In genomic region chr4:2583092-2583491, GRCh38 we compare ENCODE assay signal across 10 cellular contexts. TPM values are rescaled to one million over a fixed set of nuclear protein-coding genes. Genes with fewer than 3 reads are reported as not detected.
DNase-seq lines count a peak whose midpoint lies in the region; ATAC-seq and TF ChIP-seq lines count a peak whose summit lies in the region.
"Had no signal": no experiment of that assay in that cellular context is flagged by ENCODE, and none has a peak within 500 bp of the region (broad histone marks: within the 10 kb centered on the region; RNA-seq: fewer than 3 reads in every experiment).

No MANE protein-coding gene starts in this region.

- H3K9me3 Mint-ChIP-seq in activated T-cell treated with anti-CD3 and anti-CD28 coated beads, Interleukin-2, amount 50 U/mL, for 24 hours = no peaks in the 10 kb centered on the region
- H3K9me3 Mint-ChIP-seq in stimulated activated memory B cell treated with anti-CD40 and anti-IgM and Interleukin-4, amounts not matched to agents 10 μg/mL and 1 μg/mL and 100 μg/mL, for 72 hours = no peaks in the 10 kb centered on the region

- H3K4me1 Mint-ChIP-seq in activated T-cell treated with anti-CD3 and anti-CD28 coated beads, Interleukin-2, amount 50 U/mL, for 24 hours (ENCODE audit: low read depth) = peaks cover 50% of the 10 kb centered on the region
- H3K4me1 Mint-ChIP-seq in stimulated activated memory B cell treated with anti-CD40 and anti-IgM and Interleukin-4, amounts not matched to agents 10 μg/mL and 1 μg/mL and 100 μg/mL, for 72 hours = peaks cover 48% of the 10 kb centered on the region

- ATAC-seq in lower lobe of right lung (peak; percentile 12 to 27), HG03095 (IDR thresholded peaks at IDR 0.05; ENCODE audit: unreplicated experiment) (no peak)
- no peak for ATAC-seq in stimulated activated memory B cell treated with anti-CD40 and anti-IgM and Interleukin-4, amounts not matched to agents 10 μg/mL and 1 μg/mL and 100 μg/mL, for 72 hours

- intact Hi-C loops in lower lobe of right lung (cut with DNase I) = no loop called here

- no peaks in the 10 kb centered on the region for H3K27me3 ChIP-seq in adipocyte (replicated peaks; ENCODE audit: control insufficient read depth, insufficient read depth, low read length)
- no peaks in the 10 kb centered on the region for H3K27me3 ChIP-seq in lower lobe of right lung (ENCODE audit: low read depth)
- H3K27me3 ChIP-seq: testis had no signal

- H3K9me3 ChIP-seq in adipocyte (ENCODE audit: control insufficient read depth, low read length) (no peaks in the 10 kb centered on the region), lower lobe of right lung (no peaks in the 10 kb centered on the region)
- H3K9me3 ChIP-seq: testis had no signal

- peak overlapping the region; percentile 9 for H3K27ac ChIP-seq in lower lobe of right lung
- H3K27ac ChIP-seq: testis had no signal

- H3K9ac ChIP-seq in adipocyte (ENCODE audit: low read length) = peak overlapping the region; percentile 24

- peak; percentile 7 for DNase-seq in activated T-cell treated with anti-CD3 and anti-CD28 coated beads, Interleukin-2, amount 50 U/mL, for 24 hours
- no peak for DNase-seq in activated T-cell treated with anti-CD3 and anti-CD28 coated beads, Interleukin-2, amount 50 U/mL, for 48 hours
- DNase-seq in adipocyte (ENCODE audit: low read depth) (no peak), lower lobe of right lung (no peak), EL (no peak), 8988T (no peak)
- DNase-seq: NCI-H1092 treated with DMSO at 0.1 percent for 48 hours, testis had no signal

- peaks cover 11% of the 10 kb centered on the region for H3K36me3 Mint-ChIP-seq in activated T-cell treated with anti-CD3 and anti-CD28 coated beads, Interleukin-2, amount 50 U/mL, for 24 hours (ENCODE audit: low read depth)
- peaks cover 15% of the 10 kb centered on the region for H3K36me3 Mint-ChIP-seq in stimulated activated memory B cell treated with anti-CD40 and anti-IgM and Interleukin-4, amounts not matched to agents 10 μg/mL and 1 μg/mL and 100 μg/mL, for 72 hours

- H3K27ac Mint-ChIP-seq in activated T-cell treated with anti-CD3 and anti-CD28 coated beads, Interleukin-2, amount 50 U/mL, for 24 hours = no peak overlapping the region
- peak overlapping the region; percentile 57 for H3K27ac Mint-ChIP-seq in stimulated activated memory B cell treated with anti-CD40 and anti-IgM and Interleukin-4, amounts not matched to agents 10 μg/mL and 1 μg/mL and 100 μg/mL, for 72 hours

- no peaks in the 10 kb centered on the region for H3K27me3 Mint-ChIP-seq in activated T-cell treated with anti-CD3 and anti-CD28 coated beads, Interleukin-2, amount 50 U/mL, for 24 hours
- H3K27me3 Mint-ChIP-seq in stimulated activated memory B cell treated with anti-CD40 and anti-IgM and Interleukin-4, amounts not matched to agents 10 μg/mL and 1 μg/mL and 100 μg/mL, for 72 hours = no peaks in the 10 kb centered on the region

- H3K36me3 ChIP-seq in adipocyte (ENCODE audit: control insufficient read depth, insufficient read depth, low read length, severe bottlenecking) (no peaks in the 10 kb centered on the region), lower lobe of right lung (no peaks in the 10 kb centered on the region)

- peak overlapping the region; percentile 36 for H3K4me3 ChIP-seq in adipocyte (ENCODE audit: low read length)
- H3K4me3 ChIP-seq in lower lobe of right lung = no peak overlapping the region
- H3K4me3 ChIP-seq: testis had no signal

- H3K4me3 Mint-ChIP-seq in activated T-cell treated with anti-CD3 and anti-CD28 coated beads, Interleukin-2, amount 50 U/mL, for 24 hours = no peak overlapping the region
- H3K4me3 Mint-ChIP-seq in stimulated activated memory B cell treated with anti-CD40 and anti-IgM and Interleukin-4, amounts not matched to agents 10 μg/mL and 1 μg/mL and 100 μg/mL, for 72 hours = no peak overlapping the region

- TF ChIP-seq CTCF in lower lobe of right lung (IDR thresholded peaks at IDR 0.05) = no peak

- H3K4me1 ChIP-seq in adipocyte (ENCODE audit: control insufficient read depth, insufficient read depth, low read length) = peaks cover 32% of the 10 kb centered on the region
- H3K4me1 ChIP-seq in lower lobe of right lung = peaks cover 50% of the 10 kb centered on the region

RNA-seq across cellular contexts. Expression of gene FAM193A, which starts 46.6 kb away (rescaled TPM):
- total RNA-seq in lower lobe of right lung = 26.1 TPM

Comparison
In these comparisons a context has a peak if more than half of its experiments do, and no peak if none do; other contexts are left out.
1. ATAC-seq: peak in lower lobe of right lung (2 of 2); none in stimulated activated memory B cell treated with anti-CD40 and anti-IgM and Interleukin-4, amounts not matched to agents 10 μg/mL and 1 μg/mL and 100 μg/mL, for 72 hours (single experiment) and HG03095 (single experiment).